ENCODE assay signal across 20 cellular contexts in genomic region chr11:64518928-64519327, GRCh38. TPM values are rescaled to one million over a fixed set of nuclear protein-coding genes. Genes with fewer than 3 reads are reported as not detected.
DNase-seq lines count a peak whose midpoint lies in the region; ATAC-seq lines count a peak whose summit lies in the region.
"Had no signal": no experiment of that assay in that cellular context is flagged by ENCODE, and none has a peak within 500 bp of the region (broad histone marks: within the 10 kb centered on the region; RNA-seq: fewer than 3 reads in every experiment).

No MANE protein-coding gene starts in this region.

- H3K27ac Mint-ChIP-seq in activated CD4-positive, alpha-beta T cell treated with anti-CD3 and anti-CD28 coated beads for 36 hours: no peak overlapping the region
- H3K27ac Mint-ChIP-seq in activated T-cell treated with anti-CD3 and anti-CD28 coated beads, Interleukin-2, amount 50 U/mL, for 72 hours: no peak overlapping the region
- H3K27ac Mint-ChIP-seq: CD8-positive, alpha-beta T cell; HFFc6 had no signal

- H3K4me3 Mint-ChIP-seq in activated CD4-positive, alpha-beta T cell treated with anti-CD3 and anti-CD28 coated beads for 36 hours: no peak overlapping the region
- H3K4me3 Mint-ChIP-seq in activated T-cell treated with anti-CD3 and anti-CD28 coated beads, Interleukin-2, amount 50 U/mL, for 72 hours: no peak overlapping the region
- H3K4me3 Mint-ChIP-seq: CD8-positive, alpha-beta T cell; HFFc6 had no signal

- H3K27me3 Mint-ChIP-seq in activated CD4-positive, alpha-beta T cell treated with anti-CD3 and anti-CD28 coated beads for 36 hours: peaks cover 21% of the 10 kb centered on the region
- peaks cover 45% of the 10 kb centered on the region for H3K27me3 Mint-ChIP-seq in activated T-cell treated with anti-CD3 and anti-CD28 coated beads, Interleukin-2, amount 50 U/mL, for 72 hours (ENCODE audit: low read depth)

- no peak for ATAC-seq in activated CD4-positive, alpha-beta T cell treated with anti-CD3 and anti-CD28 coated beads for 36 hours
- peak; percentile 62 to 75 for ATAC-seq in activated T-cell treated with anti-CD3 and anti-CD28 coated beads, Interleukin-2, amount 50 U/mL, for 72 hours (replicated peaks in 1 of 2)
- ATAC-seq: CD8-positive, alpha-beta T cell; Right ventricle myocardium inferior had no signal

- H3K4me1 Mint-ChIP-seq in activated CD4-positive, alpha-beta T cell treated with anti-CD3 and anti-CD28 coated beads for 36 hours: no peaks in the 10 kb centered on the region
- H3K4me1 Mint-ChIP-seq in activated T-cell treated with anti-CD3 and anti-CD28 coated beads, Interleukin-2, amount 50 U/mL, for 72 hours (ENCODE audit: low read depth): peaks cover 6% of the 10 kb centered on the region

- intact Hi-C loops in activated CD4-positive, alpha-beta T cell treated with anti-CD3 and anti-CD28 coated beads for 36 hours (cut with DNase I, micrococcal nuclease): no loop called here

- H3K36me3 Mint-ChIP-seq in activated CD4-positive, alpha-beta T cell treated with anti-CD3 and anti-CD28 coated beads for 36 hours (ENCODE audit: low read depth): no peaks in the 10 kb centered on the region
- no peaks in the 10 kb centered on the region for H3K36me3 Mint-ChIP-seq in activated T-cell treated with anti-CD3 and anti-CD28 coated beads, Interleukin-2, amount 50 U/mL, for 72 hours (ENCODE audit: insufficient read depth in 2 of 2)
- H3K36me3 Mint-ChIP-seq: CD8-positive, alpha-beta T cell had no signal

- no peaks in the 10 kb centered on the region for H3K9me3 Mint-ChIP-seq in activated CD4-positive, alpha-beta T cell treated with anti-CD3 and anti-CD28 coated beads for 36 hours (ENCODE audit: low read depth)
- no peaks in the 10 kb centered on the region for H3K9me3 Mint-ChIP-seq in activated T-cell treated with anti-CD3 and anti-CD28 coated beads, Interleukin-2, amount 50 U/mL, for 72 hours

- POLR2A ChIA-PET in activated CD4-positive, alpha-beta T cell treated with anti-CD3 and anti-CD28 coated beads for 36 hours (lab: Charles Lee): interaction anchor here (0.5 kb wide), 1 partner anchor 1404 kb away, joined by 4 read pairs; no protein-coding TSS in a partner anchor

- peak; percentile 19 for DNase-seq in activated CD4-positive, alpha-beta T cell treated with anti-CD3 and anti-CD28 coated beads for 36 hours
- no peak for DNase-seq in activated CD4-positive, alpha-beta T cell treated with anti-CD3 and anti-CD28 coated beads for 1 hour
- peak; percentile 15 to 24 for DNase-seq in activated T-cell treated with anti-CD3 and anti-CD28 coated beads, Interleukin-2, amount 50 U/mL, for 72 hours
- DNase-seq in activated T-cell treated with anti-CD3 and anti-CD28 coated beads, Interleukin-2, amount 50 U/mL, for 1 hour: no peak
- DNase-seq in MV-4-11 (lab: John Stamatoyannopoulos, UW) (peak; percentile 28), cortex of kidney (lab: John Stamatoyannopoulos, UW) (no peak), hippocampal formation (lab: John Stamatoyannopoulos, UW) (no peak)
- DNase-seq in stimulated activated CD8-positive, alpha-beta memory T cell treated with anti-CD3 and anti-CD28 coated beads, Interleukin-15, amount 100 ng/mL, for 48 hours (ENCODE audit: low read depth in 2 of 2): peak; percentile 8 to 11
- DNase-seq: AML-193; CD8-positive, alpha-beta T cell; H7; HFFc6; KBM-7; MM.1S; NCI-H1694; NCI-H2081; NCI-H446; NCI-H526; OCI-M1 had no signal

- CTCF ChIA-PET in activated CD4-positive, alpha-beta T cell treated with anti-CD3 and anti-CD28 coated beads for 36 hours (lab: Charles Lee): interaction anchor here (0.7 to 0.9 kb wide), 3 partner anchors 9 to 132 kb away, joined by 3 read pairs; no protein-coding TSS in a partner anchor

RNA-seq across cellular contexts. Expression of gene SLC22A11, which starts 36.8 kb away (rescaled TPM):
- under 1 TPM in 1 of 2 experiments, not detected in 1; 0.05 TPM for total RNA-seq in activated CD4-positive, alpha-beta T cell treated with anti-CD3 and anti-CD28 coated beads for 36 hours
- total RNA-seq in activated T-cell treated with anti-CD3 and anti-CD28 coated beads, Interleukin-2, amount 50 U/mL, for 72 hours: not detected
- total RNA-seq: CD8-positive, alpha-beta T cell; H7; HFFc6; Right ventricle myocardium inferior had no signal

Comparison
In these comparisons a context has a peak if more than half of its experiments do, and no peak if none do; other contexts are left out.
1. DNase-seq: peak in activated CD4-positive, alpha-beta T cell treated with anti-CD3 and anti-CD28 coated beads for 36 hours (single experiment), activated T-cell treated with anti-CD3 and anti-CD28 coated beads, Interleukin-2, amount 50 U/mL, for 72 hours (2 of 2), MV-4-11 (single experiment) and stimulated activated CD8-positive, alpha-beta memory T cell treated with anti-CD3 and anti-CD28 coated beads, Interleukin-15, amount 100 ng/mL, for 48 hours (2 of 2); none in activated CD4-positive, alpha-beta T cell treated with anti-CD3 and anti-CD28 coated beads for 1 hour (single experiment), activated T-cell treated with anti-CD3 and anti-CD28 coated beads, Interleukin-2, amount 50 U/mL, for 1 hour (single experiment), cortex of kidney (single experiment) and hippocampal formation (0 of 2).